23 cellular contexts compared by ENCODE assay signal in genomic region chr17:65190467-65191095, GRCh38. TPM values are rescaled to one million over a fixed set of nuclear protein-coding genes. Genes with fewer than 3 reads are reported as not detected.
DNase-seq lines count a peak whose midpoint lies in the region; ATAC-seq, FAIRE-seq and TF ChIP-seq lines count a peak whose summit lies in the region.
"Had no signal": no experiment of that assay in that cellular context is flagged by ENCODE, and none has a peak within 500 bp of the region (broad histone marks: within the 10 kb centered on the region; RNA-seq: fewer than 3 reads in every experiment).

No MANE protein-coding gene starts in this region.

- no peaks in the 10 kb centered on the region for H3K9me3 Mint-ChIP-seq in stimulated activated effector memory CD8-positive, alpha-beta T cell treated with anti-CD3 and anti-CD28 coated beads, Interleukin-12 subunit alpha, Interleukin-12 subunit beta, amount 100 ng/mL, for 72 hours
- H3K9me3 Mint-ChIP-seq: CD4-positive, CD25-positive, alpha-beta regulatory T cell; memory B cell had no signal

- H3K4me3 ChIP-seq in foreskin fibroblast (ENCODE audit: low read depth in 1 of 2, low read length in 2 of 2), result no peak overlapping the region
- H3K4me3 ChIP-seq: A549, body of pancreas, upper lobe of left lung had no signal

- TF ChIP-seq CTCF in foreskin fibroblast (IDR thresholded peaks at IDR 0.05; ENCODE audit: low read depth, low read length) (no peak), GM10266 (IDR thresholded peaks at IDR 0.05; ENCODE audit: control insufficient read depth, insufficient read depth, low read depth, missing control alignments) (no peak)

- no peak for ATAC-seq in HG03175 (IDR thresholded peaks at IDR 0.05; ENCODE audit: unreplicated experiment)
- no peak for ATAC-seq in stimulated activated effector memory CD8-positive, alpha-beta T cell treated with anti-CD3 and anti-CD28 coated beads, Interleukin-12 subunit alpha, Interleukin-12 subunit beta, amount 100 ng/mL, for 72 hours
- ATAC-seq: A549, body of pancreas had no signal

- no peak overlapping the region for H3K27ac Mint-ChIP-seq in stimulated activated effector memory CD8-positive, alpha-beta T cell treated with anti-CD3 and anti-CD28 coated beads, Interleukin-12 subunit alpha, Interleukin-12 subunit beta, amount 100 ng/mL, for 72 hours
- H3K27ac Mint-ChIP-seq: memory B cell had no signal

- peaks cover 22% of the 10 kb centered on the region for H3K4me1 Mint-ChIP-seq in stimulated activated effector memory CD8-positive, alpha-beta T cell treated with anti-CD3 and anti-CD28 coated beads, Interleukin-12 subunit alpha, Interleukin-12 subunit beta, amount 100 ng/mL, for 72 hours
- H3K4me1 Mint-ChIP-seq: memory B cell had no signal

- DNase-seq in A172 (ENCODE audit: low spot score) (peak; percentile 67), HTR-8/SVneo (ENCODE audit: insufficient read length, low spot score) (no peak), astrocyte of the hippocampus (ENCODE audit: low read depth, low spot score) (peak; percentile 28), foreskin fibroblast (peak; percentile 33 to 61), GM10266 (ENCODE audit: extremely low spot score) (no peak), mucosa of gallbladder (ENCODE audit: low spot score) (no peak)
- DNase-seq in stimulated activated effector memory CD8-positive, alpha-beta T cell treated with anti-CD3 and anti-CD28 coated beads, Interleukin-12 subunit alpha, Interleukin-12 subunit beta, amount 100 ng/mL, for 72 hours (ENCODE audit: low spot score in 2 of 2), result no peak
- DNase-seq: activated CD4-positive, alpha-beta T cell treated with anti-CD3 and anti-CD28 coated beads for 48 hours; activated CD8-positive, alpha-beta memory T cell treated with anti-CD3 and anti-CD28 coated beads, Interleukin-2, amount 50 U/mL, for 48 hours; activated naive CD4-positive, alpha-beta T cell; body of pancreas; CD4-positive, CD25-positive, alpha-beta regulatory T cell; dermis blood vessel endothelial cell; DMS79; KG1; NCI-H1105 treated with DMSO at 0.1 percent for 48 hours; NCI-H774; stimulated activated naive CD4-positive, alpha-beta T cell treated with Interleukin-2 at 50 U/mL for 16 hours; upper lobe of left lung had no signal

- H3K4me3 Mint-ChIP-seq in stimulated activated effector memory CD8-positive, alpha-beta T cell treated with anti-CD3 and anti-CD28 coated beads, Interleukin-12 subunit alpha, Interleukin-12 subunit beta, amount 100 ng/mL, for 72 hours, result no peak overlapping the region
- H3K4me3 Mint-ChIP-seq: CD4-positive, CD25-positive, alpha-beta regulatory T cell; memory B cell had no signal

- peaks cover 11% of the 10 kb centered on the region for H3K36me3 Mint-ChIP-seq in stimulated activated effector memory CD8-positive, alpha-beta T cell treated with anti-CD3 and anti-CD28 coated beads, Interleukin-12 subunit alpha, Interleukin-12 subunit beta, amount 100 ng/mL, for 72 hours
- H3K36me3 Mint-ChIP-seq: CD4-positive, CD25-positive, alpha-beta regulatory T cell; memory B cell had no signal

- FAIRE-seq in HTR-8/SVneo (lab: Jason Lieb, UNC), result peak; percentile 77
- FAIRE-seq: A549, islet of Langerhans had no signal

RNA-seq across cellular contexts. Expression of gene RGS9, which starts 53.4 kb away (rescaled TPM):
- total RNA-seq in A172 (2014; rRNA removed; shearing (Covaris generic)), result 0.28 and 2.0 TPM in 2 replicates
- 8.8 TPM for total RNA-seq in mucosa of gallbladder

Comparison
In these comparisons a context has a peak if more than half of its experiments do, and no peak if none do; other contexts are left out.
1. DNase-seq: peak in A172 (single experiment), astrocyte of the hippocampus (single experiment) and foreskin fibroblast (2 of 2); none in HTR-8/SVneo (single experiment), GM10266 (single experiment), mucosa of gallbladder (single experiment) and stimulated activated effector memory CD8-positive, alpha-beta T cell treated with anti-CD3 and anti-CD28 coated beads, Interleukin-12 subunit alpha, Interleukin-12 subunit beta, amount 100 ng/mL, for 72 hours (0 of 2).